ENCODE assay signal across 19 cellular contexts in genomic region chr16:3460585-3460984, GRCh38. TPM values are rescaled to one million over a fixed set of nuclear protein-coding genes. Genes with fewer than 3 reads are reported as not detected.
DNase-seq lines count a peak whose midpoint lies in the region; ATAC-seq, FAIRE-seq and TF ChIP-seq lines count a peak whose summit lies in the region.
"Had no signal": no experiment of that assay in that cellular context is flagged by ENCODE, and none has a peak within 500 bp of the region (broad histone marks: within the 10 kb centered on the region; RNA-seq: fewer than 3 reads in every experiment).

No MANE protein-coding gene starts in this region.

- H3K79me2 ChIP-seq in HepG2 (ENCODE audit: insufficient read depth, low read length) (peaks cover 71% of the 10 kb centered on the region), hepatocyte (peaks cover 77% of the 10 kb centered on the region)

- peaks cover 4% of the 10 kb centered on the region for H3K36me3 Mint-ChIP-seq in type B pancreatic cell
- peaks cover 8% of the 10 kb centered on the region for H3K36me3 Mint-ChIP-seq in activated CD4-positive, alpha-beta T cell treated with anti-CD3 and anti-CD28 coated beads, Interleukin-2, amount 10 ng/mL, durations not matched to agents 7 days and 5 days (ENCODE audit: low read depth)
- H3K36me3 Mint-ChIP-seq: naive B cell had no signal

- H3K27me3 ChIP-seq in HepG2 (ENCODE audit: control insufficient read depth in 1 of 2, insufficient read depth in 2 of 2, low read length in 2 of 2) (no peaks in the 10 kb centered on the region; a peak in 1 of 5 replicates), right lobe of liver (no peaks in the 10 kb centered on the region), hepatocyte (no peaks in the 10 kb centered on the region), transverse colon (no peaks in the 10 kb centered on the region)
- H3K27me3 ChIP-seq: dorsolateral prefrontal cortex had no signal

- H3K9ac ChIP-seq in HepG2 (ENCODE audit: insufficient read depth, low read depth, low read length) = no peak overlapping the region

- TF ChIP-seq CTCF in HepG2 (CRISPR knock-in tag; IDR thresholded peaks at IDR 0.05) (no peak), right lobe of liver (IDR thresholded peaks at IDR 0.05) (no peak), VCaP (conservative IDR thresholded peaks at IDR 0.05) (no peak), hepatocyte (IDR thresholded peaks at IDR 0.05; ENCODE audit: poor library complexity) (no peak), type B pancreatic cell (conservative IDR thresholded peaks at IDR 0.05) (no peak), transverse colon (IDR thresholded peaks at IDR 0.05) (no peak)

- no peak overlapping the region for H2AFZ ChIP-seq in HepG2 (ENCODE audit: low read length)
- no peak overlapping the region for H2AFZ ChIP-seq in hepatocyte

- CTCF ChIA-PET in HepG2 (lab: Yijun Ruan, JAX; ENCODE audit: low intra/inter-chr PET ratio, low total read pairs) = no interaction called here
- CTCF ChIA-PET in activated CD4-positive, alpha-beta T cell treated with anti-CD3 and anti-CD28 coated beads, Interleukin-2, amount 10 ng/mL, durations not matched to agents 7 days and 5 days (lab: Charles Lee) = interaction anchor here (0.5 kb wide), 1 partner anchor 31 kb away, joined by 3 read pairs; no protein-coding TSS in a partner anchor

- TF ChIP-seq EP300 in HepG2 (IDR thresholded peaks at IDR 0.05; ENCODE audit: low read depth in 2 of 2, low read length in 2 of 2) (no peak), HepG2 (CRISPR knock-in tag; IDR thresholded peaks at IDR 0.05; ENCODE audit: borderline replicate concordance) (no peak), transverse colon (IDR thresholded peaks at IDR 0.05; ENCODE audit: low read depth) (no peak)

- H3K4me3 ChIP-seq in HepG2 (replicated peaks in 1 of 3; ENCODE audit: insufficient read depth in 1 of 3, low read depth in 2 of 3, low read length in 3 of 3) (no peak overlapping the region), right lobe of liver (no peak overlapping the region), hepatocyte (no peak overlapping the region), transverse colon (no peak overlapping the region)

- no peak for TF ChIP-seq RAD21 in HepG2 (CRISPR knock-in tag; IDR thresholded peaks at IDR 0.05)

- intact Hi-C loops in HepG2 (cut with micrococcal nuclease; ENCODE audit: unreplicated experiment) = no loop called here
- intact Hi-C loops in right lobe of liver (cut with DNase I) = no loop called here
- intact Hi-C loops in transverse colon (cut with DNase I; ENCODE audit: low total_unique reads) = no loop called here

- POLR2A ChIA-PET in HepG2 (lab: Yijun Ruan, JAX) = no interaction called here
- POLR2A ChIA-PET in activated CD4-positive, alpha-beta T cell treated with anti-CD3 and anti-CD28 coated beads, Interleukin-2, amount 10 ng/mL, durations not matched to agents 7 days and 5 days (lab: Charles Lee) = no interaction called here

- H3K36me3 ChIP-seq in HepG2 (replicated peaks in 1 of 2; ENCODE audit: control insufficient read depth in 1 of 2, insufficient read depth in 2 of 2, low read length in 2 of 2) = peaks cover 0 to 4% of the 10 kb centered on the region in 2 experiments; a peak in 3 of 5 replicates
- no peaks in the 10 kb centered on the region for H3K36me3 ChIP-seq in right lobe of liver
- no peaks in the 10 kb centered on the region for H3K36me3 ChIP-seq in hepatocyte (replicated peaks; ENCODE audit: insufficient read depth, low read depth)
- H3K36me3 ChIP-seq in transverse colon = no peaks in the 10 kb centered on the region

- H3K4me1 Mint-ChIP-seq in type B pancreatic cell (ENCODE audit: unreplicated experiment) = peaks cover 45% of the 10 kb centered on the region
- peaks cover 63% of the 10 kb centered on the region for H3K4me1 Mint-ChIP-seq in activated CD4-positive, alpha-beta T cell treated with anti-CD3 and anti-CD28 coated beads, Interleukin-2, amount 10 ng/mL, durations not matched to agents 7 days and 5 days

- H3K9me2 ChIP-seq in hepatocyte (replicated peaks; ENCODE audit: insufficient read depth) = no peaks in the 10 kb centered on the region

- H3K27ac Mint-ChIP-seq in type B pancreatic cell = peak overlapping the region; percentile 64
- H3K27ac Mint-ChIP-seq in activated CD4-positive, alpha-beta T cell treated with anti-CD3 and anti-CD28 coated beads, Interleukin-2, amount 10 ng/mL, durations not matched to agents 7 days and 5 days = no peak overlapping the region

- H3K9me3 ChIP-seq in HepG2 (ENCODE audit: low read length) (no peaks in the 10 kb centered on the region), right lobe of liver (no peaks in the 10 kb centered on the region), hepatocyte (ENCODE audit: low read depth) (no peaks in the 10 kb centered on the region), transverse colon (no peaks in the 10 kb centered on the region)

- in situ Hi-C loops in HepG2 (cut with HindIII; ENCODE audit: extremely low pct_ligation_motif_present, low pct_unique_long_range_greater_than_20kb) = no loop called here
- in situ Hi-C loops in transverse colon (cut with MboI; ENCODE audit: low pct_ligation_motif_present in 1 of 4, low pct_unique_long_range_greater_than_20kb in 1 of 4, low sequenced_read_pairs in 3 of 4) = no loop called here

- 88% methylated on average over 8 of the region's 8 CpGs for WGBS in HepG2 (ENCODE audit: low lambda C conversion rate)
- WGBS in right lobe of liver (ENCODE audit: insufficient coverage, low coverage, low lambda C conversion rate, missing lambda C conversion rate) = 63% methylated on average over 7 of the region's 8 CpGs
- 89% methylated on average over 8 of the region's 8 CpGs for WGBS in hepatocyte (ENCODE audit: low lambda C conversion rate, missing lambda C conversion rate)
- 71 to 87% methylated on average over 3 to 8 of the region's 8 CpGs for WGBS in transverse colon (ENCODE audit: low coverage in 1 of 2), 2 donors

- peak overlapping the region; percentile 16 for H3K4me3 Mint-ChIP-seq in type B pancreatic cell
- H3K4me3 Mint-ChIP-seq in activated CD4-positive, alpha-beta T cell treated with anti-CD3 and anti-CD28 coated beads, Interleukin-2, amount 10 ng/mL, durations not matched to agents 7 days and 5 days = no peak overlapping the region

- H3K27me3 Mint-ChIP-seq in type B pancreatic cell = no peaks in the 10 kb centered on the region
- H3K27me3 Mint-ChIP-seq in activated CD4-positive, alpha-beta T cell treated with anti-CD3 and anti-CD28 coated beads, Interleukin-2, amount 10 ng/mL, durations not matched to agents 7 days and 5 days = no peaks in the 10 kb centered on the region
- H3K27me3 Mint-ChIP-seq: naive B cell had no signal

- BruUV-seq in HepG2 (replicated peaks; lab: Mats Ljungman, UMichigan) = no TSS peak

- H3K27ac ChIP-seq in HepG2 (ENCODE audit: extremely low read length, insufficient read depth, low read length) (no peak overlapping the region), right lobe of liver (peak overlapping the region in 1 of 3 donors; percentile 98), VCaP (peak overlapping the region; percentile 98), hepatocyte (peak overlapping the region; percentile 29), transverse colon (peak overlapping the region in 2 of 4 donors; percentile 96 to 97)

- H3K4me1 ChIP-seq in HepG2 (ENCODE audit: insufficient read depth, low read length) (peaks cover 58% of the 10 kb centered on the region), right lobe of liver (peaks cover 0 to 63% (median 14%) of the 10 kb centered on the region in 4 donors), hepatocyte (ENCODE audit: insufficient read depth) (peaks cover 10% of the 10 kb centered on the region), transverse colon (peaks cover 38 to 83% (median 56%) of the 10 kb centered on the region in 4 donors)

- TF ChIP-seq POLR2A in HepG2 (IDR thresholded peaks at IDR 0.05; ENCODE audit: insufficient read depth in 1 of 2, low read depth in 2 of 2, low read length in 2 of 2) (no peak), right lobe of liver (IDR thresholded peaks at IDR 0.05) (no peak), transverse colon (IDR thresholded peaks at IDR 0.05) (no peak)

- FAIRE-seq in HepG2 (lab: Jason Lieb, UNC) = no peak
- FAIRE-seq: urothelium cell line had no signal

- DNase-seq in HepG2 (ENCODE audit: low spot score) (no peak), right lobe of liver (no peak), hepatocyte (ENCODE audit: low spot score) (no peak), type B pancreatic cell (ENCODE audit: extremely low spot score, unreplicated experiment) (no peak), transverse colon (no peak), NCI-H510A (lab: John Stamatoyannopoulos, UW) (no peak)
- DNase-seq in activated CD4-positive, alpha-beta T cell treated with anti-CD3 and anti-CD28 coated beads, Interleukin-2, amount 10 ng/mL, durations not matched to agents 7 days and 5 days = no peak
- DNase-seq: activated CD4-positive, alpha-beta T cell treated with anti-CD3 and anti-CD28 coated beads for 1 hour; dorsolateral prefrontal cortex; NCI-H1048; NCI-H2107 had no signal

- ATAC-seq in HepG2 (no peak), right lobe of liver (no peak)
- ATAC-seq: sciatic nerve had no signal

- peaks cover 55% of the 10 kb centered on the region for H4K20me1 ChIP-seq in HepG2 (ENCODE audit: insufficient read depth, low read length)
- H4K20me1 ChIP-seq in hepatocyte (ENCODE audit: insufficient read depth, poor library complexity, severe bottlenecking) = peaks cover 63% of the 10 kb centered on the region

- no peaks in the 10 kb centered on the region for H3K9me3 Mint-ChIP-seq in type B pancreatic cell
- no peaks in the 10 kb centered on the region for H3K9me3 Mint-ChIP-seq in activated CD4-positive, alpha-beta T cell treated with anti-CD3 and anti-CD28 coated beads, Interleukin-2, amount 10 ng/mL, durations not matched to agents 7 days and 5 days
- H3K9me3 Mint-ChIP-seq: naive B cell had no signal

- peak overlapping the region; percentile 91 for H3K4me2 ChIP-seq in HepG2 (ENCODE audit: low read depth, low read length)
- H3K4me2 ChIP-seq in hepatocyte = peak overlapping the region; percentile 91

RNA-seq across cellular contexts. Expression of gene NAA60, which starts 17.1 kb away (rescaled TPM):
- 14.7 and 16.9 TPM in 2 replicates for total RNA-seq in HepG2 (2016; rRNA removed; fragmentation: Illumina TruSeq; extraction: Trizol)
- 13.0 and 15.0 TPM in 2 replicates for total RNA-seq in HepG2 (2016; cell fraction: cytosol; rRNA removed; fragmentation: Illumina TruSeq; extraction: Trizol; ENCODE audit: low read depth)
- total RNA-seq in HepG2 (2016; cell fraction: insoluble cytoplasmic fraction; rRNA removed; fragmentation: Illumina TruSeq; extraction: Trizol) = 13.7 and 14.1 TPM in 2 replicates
- total RNA-seq in HepG2 (2016; cell fraction: membrane; rRNA removed; fragmentation: Illumina TruSeq; extraction: Trizol) = 21.1 and 21.2 TPM in 2 replicates
- 17.3 and 20.1 TPM in 2 replicates for total RNA-seq in HepG2 (2016; cell fraction: nucleus; rRNA removed; fragmentation: Illumina TruSeq; extraction: Trizol)
- polyA plus RNA-seq in HepG2 (2011; rRNA removed) = 29.9 and 32.0 TPM in 2 replicates
- 19.5 and 30.9 TPM in 2 replicates for polyA plus RNA-seq in HepG2 (2011; cell fraction: cytosol; rRNA removed)
- 47.2 and 62.5 TPM in 2 replicates for polyA plus RNA-seq in HepG2 (2011; cell fraction: nucleus; rRNA removed)
- 44.9 and 50.3 TPM in 2 replicates for polyA plus RNA-seq in HepG2 (2012)
- polyA plus RNA-seq in HepG2 (2016; cell fraction: cytosol; fragmentation: Illumina TruSeq; extraction: Trizol; ENCODE audit: low read depth) = 21.5 and 26.6 TPM in 2 replicates
- 42.7 and 56.8 TPM in 2 replicates for polyA plus RNA-seq in HepG2 (2016; cell fraction: insoluble cytoplasmic fraction; fragmentation: Illumina TruSeq; extraction: Trizol; ENCODE audit: low read depth)
- polyA plus RNA-seq in HepG2 (2016; cell fraction: membrane; fragmentation: Illumina TruSeq; extraction: Trizol; ENCODE audit: low read depth) = 47.4 and 51.4 TPM in 2 replicates
- 68.2 and 80.3 TPM in 2 replicates for polyA plus RNA-seq in HepG2 (2016; cell fraction: nucleus; fragmentation: Illumina TruSeq; extraction: Trizol; ENCODE audit: insufficient read depth, low read depth)
- polyA minus RNA-seq in HepG2 (2011; rRNA and poly(A)+ RNA removed; ENCODE audit: low replicate concordance) = 16.6 and 30.8 TPM in 2 replicates
- polyA minus RNA-seq in HepG2 (2011; cell fraction: cytosol; rRNA and poly(A)+ RNA removed) = 13.0 and 19.4 TPM in 2 replicates
- 26.0 and 27.7 TPM in 2 replicates for polyA minus RNA-seq in HepG2 (2011; cell fraction: nucleus; rRNA and poly(A)+ RNA removed)
- total RNA-seq in right lobe of liver = 10 to 100 TPM; 25.0 to 46.6 (median 30.8) TPM
- 34.6 and 47.2 TPM in 2 replicates for total RNA-seq in hepatocyte
- polyA plus RNA-seq in hepatocyte = 67.9 and 82.4 TPM in 2 replicates
- total RNA-seq in type B pancreatic cell (ENCODE audit: low replicate concordance) = 41.1 and 51.1 TPM in 2 replicates
- 100 to 1,000 TPM in 1 of 4 donors, 10 to 100 TPM in 3; 57.3 to 247 (median 72.9) TPM for total RNA-seq in transverse colon
- total RNA-seq in activated CD4-positive, alpha-beta T cell treated with anti-CD3 and anti-CD28 coated beads, Interleukin-2, amount 10 ng/mL, durations not matched to agents 7 days and 5 days = 10 to 100 TPM; 42.6 to 59.1 TPM

RNA-seq across cellular contexts. Expression of gene ZNF597, which starts 17.3 kb away (rescaled TPM):
- total RNA-seq in HepG2 (2016; rRNA removed; fragmentation: Illumina TruSeq; extraction: Trizol) = 2.4 and 3.8 TPM in 2 replicates
- 0.40 and 0.53 TPM in 2 replicates for total RNA-seq in HepG2 (2016; cell fraction: cytosol; rRNA removed; fragmentation: Illumina TruSeq; extraction: Trizol; ENCODE audit: low read depth)
- 2.5 and 3.4 TPM in 2 replicates for total RNA-seq in HepG2 (2016; cell fraction: insoluble cytoplasmic fraction; rRNA removed; fragmentation: Illumina TruSeq; extraction: Trizol)
- total RNA-seq in HepG2 (2016; cell fraction: membrane; rRNA removed; fragmentation: Illumina TruSeq; extraction: Trizol) = 1.6 and 1.7 TPM in 2 replicates
- total RNA-seq in HepG2 (2016; cell fraction: nucleus; rRNA removed; fragmentation: Illumina TruSeq; extraction: Trizol) = 3.2 and 3.5 TPM in 2 replicates
- 1.2 and 1.3 TPM in 2 replicates for polyA plus RNA-seq in HepG2 (2011; rRNA removed)
- polyA plus RNA-seq in HepG2 (2011; cell fraction: cytosol; rRNA removed) = 0.58 and 0.96 TPM in 2 replicates
- 1.4 and 1.8 TPM in 2 replicates for polyA plus RNA-seq in HepG2 (2011; cell fraction: nucleus; rRNA removed)
- polyA plus RNA-seq in HepG2 (2012) = 1.4 TPM in 2 replicates
- 0.08 and 0.10 TPM in 2 replicates for polyA plus RNA-seq in HepG2 (2016; cell fraction: cytosol; fragmentation: Illumina TruSeq; extraction: Trizol; ENCODE audit: low read depth)
- polyA plus RNA-seq in HepG2 (2016; cell fraction: insoluble cytoplasmic fraction; fragmentation: Illumina TruSeq; extraction: Trizol; ENCODE audit: low read depth) = 2.1 and 2.4 TPM in 2 replicates
- 0.49 and 0.58 TPM in 2 replicates for polyA plus RNA-seq in HepG2 (2016; cell fraction: membrane; fragmentation: Illumina TruSeq; extraction: Trizol; ENCODE audit: low read depth)
- 3.1 and 3.4 TPM in 2 replicates for polyA plus RNA-seq in HepG2 (2016; cell fraction: nucleus; fragmentation: Illumina TruSeq; extraction: Trizol; ENCODE audit: insufficient read depth, low read depth)
- 1.1 and 1.7 TPM in 2 replicates for polyA minus RNA-seq in HepG2 (2011; rRNA and poly(A)+ RNA removed; ENCODE audit: low replicate concordance)
- 1.2 and 1.8 TPM in 2 replicates for polyA minus RNA-seq in HepG2 (2011; cell fraction: cytosol; rRNA and poly(A)+ RNA removed)
- polyA minus RNA-seq in HepG2 (2011; cell fraction: nucleus; rRNA and poly(A)+ RNA removed) = 3.9 and 5.2 TPM in 2 replicates
- 1 to 10 TPM in 3 of 6 experiments, under 1 TPM in 3; 0.86 to 1.7 (median 1.1) TPM for total RNA-seq in right lobe of liver
- total RNA-seq in hepatocyte = 3.5 and 4.0 TPM in 2 replicates
- polyA plus RNA-seq in hepatocyte = 1.2 and 2.1 TPM in 2 replicates
- total RNA-seq in type B pancreatic cell (ENCODE audit: low replicate concordance) = 1.4 and 2.2 TPM in 2 replicates
- total RNA-seq in transverse colon = 1 to 10 TPM in 2 of 4 donors, under 1 TPM in 2; 0.37 to 2.4 (median 0.91) TPM
- 1 to 10 TPM; 2.5 to 2.7 TPM for total RNA-seq in activated CD4-positive, alpha-beta T cell treated with anti-CD3 and anti-CD28 coated beads, Interleukin-2, amount 10 ng/mL, durations not matched to agents 7 days and 5 days

RNA-seq across cellular contexts. Expression of gene C16orf90, which starts 34.7 kb away (rescaled TPM):
- total RNA-seq in HepG2 (2016; rRNA removed; fragmentation: Illumina TruSeq; extraction: Trizol) (not detected in 2 replicates), right lobe of liver (not detected), hepatocyte (not detected in 2 replicates), type B pancreatic cell (ENCODE audit: low replicate concordance) (not detected in 2 replicates), transverse colon (not detected)
- total RNA-seq in HepG2 (2016; cell fraction: cytosol; rRNA removed; fragmentation: Illumina TruSeq; extraction: Trizol; ENCODE audit: low read depth) = not detected in 2 replicates
- not detected in 2 replicates for total RNA-seq in HepG2 (2016; cell fraction: insoluble cytoplasmic fraction; rRNA removed; fragmentation: Illumina TruSeq; extraction: Trizol)
- not detected in 2 replicates for total RNA-seq in HepG2 (2016; cell fraction: membrane; rRNA removed; fragmentation: Illumina TruSeq; extraction: Trizol)
- total RNA-seq in HepG2 (2016; cell fraction: nucleus; rRNA removed; fragmentation: Illumina TruSeq; extraction: Trizol) = not detected in 2 replicates
- polyA plus RNA-seq in HepG2 (2011; rRNA removed) (not detected in 2 replicates), hepatocyte (not detected in 2 replicates)
- not detected in 2 replicates for polyA plus RNA-seq in HepG2 (2011; cell fraction: cytosol; rRNA removed)
- not detected in 2 replicates for polyA plus RNA-seq in HepG2 (2011; cell fraction: nucleus; rRNA removed)
- not detected in 2 replicates for polyA plus RNA-seq in HepG2 (2012)
- polyA plus RNA-seq in HepG2 (2016; cell fraction: cytosol; fragmentation: Illumina TruSeq; extraction: Trizol; ENCODE audit: low read depth) = not detected in 2 replicates
- polyA plus RNA-seq in HepG2 (2016; cell fraction: insoluble cytoplasmic fraction; fragmentation: Illumina TruSeq; extraction: Trizol; ENCODE audit: low read depth) = not detected in 2 replicates
- not detected in 2 replicates for polyA plus RNA-seq in HepG2 (2016; cell fraction: membrane; fragmentation: Illumina TruSeq; extraction: Trizol; ENCODE audit: low read depth)
- not detected in 2 replicates for polyA plus RNA-seq in HepG2 (2016; cell fraction: nucleus; fragmentation: Illumina TruSeq; extraction: Trizol; ENCODE audit: insufficient read depth, low read depth)
- not detected in 2 replicates for polyA minus RNA-seq in HepG2 (2011; rRNA and poly(A)+ RNA removed; ENCODE audit: low replicate concordance)
- polyA minus RNA-seq in HepG2 (2011; cell fraction: cytosol; rRNA and poly(A)+ RNA removed) = not detected in 2 replicates
- not detected in 2 replicates for polyA minus RNA-seq in HepG2 (2011; cell fraction: nucleus; rRNA and poly(A)+ RNA removed)
- total RNA-seq in activated CD4-positive, alpha-beta T cell treated with anti-CD3 and anti-CD28 coated beads, Interleukin-2, amount 10 ng/mL, durations not matched to agents 7 days and 5 days = not detected
- total RNA-seq: H7; liver; RPMI7951; sciatic nerve; T-helper 1 cell treated with Interleukin-12 subunit alpha and Interleukin-12 subunit beta and Interleukin-4 antibody, amounts not matched to agents 30 ng/mL and 1 ng/mL, for 36 hours had no signal
- polyA plus RNA-seq: liver had no signal

RNA-seq across cellular contexts. Expression of gene CLUAP1, which starts 40.2 kb away (rescaled TPM):
- total RNA-seq in HepG2 (2016; rRNA removed; fragmentation: Illumina TruSeq; extraction: Trizol) (19.5 and 25.9 TPM in 2 replicates), right lobe of liver (1 to 10 TPM; 3.8 to 9.8 (median 6.6) TPM), hepatocyte (14.7 and 18.5 TPM in 2 replicates), type B pancreatic cell (ENCODE audit: low replicate concordance) (20.5 and 35.9 TPM in 2 replicates), transverse colon (10 to 100 TPM in 1 of 4 donors, 1 to 10 TPM in 3; 3.4 to 84.0 (median 8.4) TPM)
- total RNA-seq in HepG2 (2016; cell fraction: cytosol; rRNA removed; fragmentation: Illumina TruSeq; extraction: Trizol; ENCODE audit: low read depth) = 11.0 and 15.5 TPM in 2 replicates
- total RNA-seq in HepG2 (2016; cell fraction: insoluble cytoplasmic fraction; rRNA removed; fragmentation: Illumina TruSeq; extraction: Trizol) = 18.5 and 28.6 TPM in 2 replicates
- 6.7 and 9.0 TPM in 2 replicates for total RNA-seq in HepG2 (2016; cell fraction: membrane; rRNA removed; fragmentation: Illumina TruSeq; extraction: Trizol)
- 12.3 and 17.1 TPM in 2 replicates for total RNA-seq in HepG2 (2016; cell fraction: nucleus; rRNA removed; fragmentation: Illumina TruSeq; extraction: Trizol)
- polyA plus RNA-seq in HepG2 (2011; rRNA removed) (3.5 and 6.0 TPM in 2 replicates), hepatocyte (23.2 and 25.8 TPM in 2 replicates)
- polyA plus RNA-seq in HepG2 (2011; cell fraction: cytosol; rRNA removed) = 2.9 and 3.9 TPM in 2 replicates
- 1.9 and 4.4 TPM in 2 replicates for polyA plus RNA-seq in HepG2 (2011; cell fraction: nucleus; rRNA removed)
- polyA plus RNA-seq in HepG2 (2012) = 5.2 and 6.8 TPM in 2 replicates
- polyA plus RNA-seq in HepG2 (2016; cell fraction: cytosol; fragmentation: Illumina TruSeq; extraction: Trizol; ENCODE audit: low read depth) = 3.4 and 3.8 TPM in 2 replicates
- polyA plus RNA-seq in HepG2 (2016; cell fraction: insoluble cytoplasmic fraction; fragmentation: Illumina TruSeq; extraction: Trizol; ENCODE audit: low read depth) = 22.5 and 28.8 TPM in 2 replicates
- 5.0 and 5.3 TPM in 2 replicates for polyA plus RNA-seq in HepG2 (2016; cell fraction: membrane; fragmentation: Illumina TruSeq; extraction: Trizol; ENCODE audit: low read depth)
- polyA plus RNA-seq in HepG2 (2016; cell fraction: nucleus; fragmentation: Illumina TruSeq; extraction: Trizol; ENCODE audit: insufficient read depth, low read depth) = 12.9 and 20.1 TPM in 2 replicates
- 3.6 and 12.3 TPM in 2 replicates for polyA minus RNA-seq in HepG2 (2011; rRNA and poly(A)+ RNA removed; ENCODE audit: low replicate concordance)
- polyA minus RNA-seq in HepG2 (2011; cell fraction: cytosol; rRNA and poly(A)+ RNA removed) = 5.9 and 8.1 TPM in 2 replicates
- 6.7 and 9.6 TPM in 2 replicates for polyA minus RNA-seq in HepG2 (2011; cell fraction: nucleus; rRNA and poly(A)+ RNA removed)
- 10 to 100 TPM; 39.0 to 43.2 TPM for total RNA-seq in activated CD4-positive, alpha-beta T cell treated with anti-CD3 and anti-CD28 coated beads, Interleukin-2, amount 10 ng/mL, durations not matched to agents 7 days and 5 days

RNA-seq across cellular contexts. Expression of gene ZNF174, which starts 59.6 kb away (rescaled TPM):
- total RNA-seq in HepG2 (2016; rRNA removed; fragmentation: Illumina TruSeq; extraction: Trizol) (10.0 and 10.6 TPM in 2 replicates), right lobe of liver (1 to 10 TPM; 3.4 to 5.3 (median 4.1) TPM), hepatocyte (8.0 TPM in 2 replicates), type B pancreatic cell (ENCODE audit: low replicate concordance) (10.8 and 14.9 TPM in 2 replicates), transverse colon (10 to 100 TPM in 2 of 4 donors, 1 to 10 TPM in 2; 7.9 to 14.8 (median 11.4) TPM)
- total RNA-seq in HepG2 (2016; cell fraction: cytosol; rRNA removed; fragmentation: Illumina TruSeq; extraction: Trizol; ENCODE audit: low read depth) = 2.3 and 2.9 TPM in 2 replicates
- 8.6 and 9.8 TPM in 2 replicates for total RNA-seq in HepG2 (2016; cell fraction: insoluble cytoplasmic fraction; rRNA removed; fragmentation: Illumina TruSeq; extraction: Trizol)
- total RNA-seq in HepG2 (2016; cell fraction: membrane; rRNA removed; fragmentation: Illumina TruSeq; extraction: Trizol) = 5.3 and 6.9 TPM in 2 replicates
- total RNA-seq in HepG2 (2016; cell fraction: nucleus; rRNA removed; fragmentation: Illumina TruSeq; extraction: Trizol) = 7.5 and 7.9 TPM in 2 replicates
- polyA plus RNA-seq in HepG2 (2011; rRNA removed) (7.6 and 8.3 TPM in 2 replicates), hepatocyte (12.3 and 13.5 TPM in 2 replicates)
- polyA plus RNA-seq in HepG2 (2011; cell fraction: cytosol; rRNA removed) = 6.7 and 7.2 TPM in 2 replicates
- polyA plus RNA-seq in HepG2 (2011; cell fraction: nucleus; rRNA removed) = 10.2 and 10.4 TPM in 2 replicates
- 5.3 and 5.5 TPM in 2 replicates for polyA plus RNA-seq in HepG2 (2012)
- 1.2 and 1.5 TPM in 2 replicates for polyA plus RNA-seq in HepG2 (2016; cell fraction: cytosol; fragmentation: Illumina TruSeq; extraction: Trizol; ENCODE audit: low read depth)
- 13.0 and 14.1 TPM in 2 replicates for polyA plus RNA-seq in HepG2 (2016; cell fraction: insoluble cytoplasmic fraction; fragmentation: Illumina TruSeq; extraction: Trizol; ENCODE audit: low read depth)
- polyA plus RNA-seq in HepG2 (2016; cell fraction: membrane; fragmentation: Illumina TruSeq; extraction: Trizol; ENCODE audit: low read depth) = 3.8 and 5.6 TPM in 2 replicates
- 11.0 and 12.3 TPM in 2 replicates for polyA plus RNA-seq in HepG2 (2016; cell fraction: nucleus; fragmentation: Illumina TruSeq; extraction: Trizol; ENCODE audit: insufficient read depth, low read depth)
- polyA minus RNA-seq in HepG2 (2011; rRNA and poly(A)+ RNA removed; ENCODE audit: low replicate concordance) = 8.0 and 11.1 TPM in 2 replicates
- 4.4 and 4.9 TPM in 2 replicates for polyA minus RNA-seq in HepG2 (2011; cell fraction: cytosol; rRNA and poly(A)+ RNA removed)
- 12.1 and 13.3 TPM in 2 replicates for polyA minus RNA-seq in HepG2 (2011; cell fraction: nucleus; rRNA and poly(A)+ RNA removed)
- 10 to 100 TPM; 11.4 to 12.7 TPM for total RNA-seq in activated CD4-positive, alpha-beta T cell treated with anti-CD3 and anti-CD28 coated beads, Interleukin-2, amount 10 ng/mL, durations not matched to agents 7 days and 5 days
